In the genomic region with DNA sequence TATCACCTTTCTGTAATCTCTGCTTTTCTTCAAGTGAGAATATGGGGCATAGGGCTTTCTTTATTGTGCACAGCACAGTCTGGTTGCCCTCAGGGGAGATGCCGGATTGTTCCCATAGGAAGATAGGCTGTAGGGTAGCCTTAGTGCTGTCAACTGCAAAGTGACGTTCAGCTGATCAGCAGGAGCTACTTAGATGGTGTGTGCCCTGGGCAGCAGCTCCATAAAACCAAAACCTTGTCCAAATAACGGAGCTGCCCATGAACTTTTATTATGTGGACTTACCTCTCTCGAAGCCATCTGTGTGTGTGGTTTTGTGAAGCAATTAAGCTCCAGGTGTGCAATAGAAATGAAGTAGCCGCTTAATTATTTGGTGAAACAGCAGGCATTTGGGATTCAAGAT, we compare ENCODE assay signal across 1 cellular context.
TF ChIP-seq lines count a peak whose summit lies in the region.

No MANE protein-coding gene starts in this region.

TF ChIP-seq in GM23338, 12 proteins besides CTCF, POLR2A, EP300 and RAD21 (continued from another document):
- TF ChIP-seq, protein P1, sequence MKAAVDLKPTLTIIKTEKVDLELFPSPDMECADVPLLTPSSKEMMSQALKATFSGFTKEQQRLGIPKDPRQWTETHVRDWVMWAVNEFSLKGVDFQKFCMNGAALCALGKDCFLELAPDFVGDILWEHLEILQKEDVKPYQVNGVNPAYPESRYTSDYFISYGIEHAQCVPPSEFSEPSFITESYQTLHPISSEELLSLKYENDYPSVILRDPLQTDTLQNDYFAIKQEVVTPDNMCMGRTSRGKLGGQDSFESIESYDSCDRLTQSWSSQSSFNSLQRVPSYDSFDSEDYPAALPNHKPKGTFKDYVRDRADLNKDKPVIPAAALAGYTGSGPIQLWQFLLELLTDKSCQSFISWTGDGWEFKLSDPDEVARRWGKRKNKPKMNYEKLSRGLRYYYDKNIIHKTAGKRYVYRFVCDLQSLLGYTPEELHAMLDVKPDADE (IDR thresholded peaks at IDR 0.05) = no peak
- TF ChIP-seq CREB1 (CRISPR knock-in tag; IDR thresholded peaks at IDR 0.05; ENCODE audit: low read depth) = no peak
- no peak for TF ChIP-seq ZNF114 (CRISPR knock-in tag; IDR thresholded peaks at IDR 0.05)
- no peak for TF ChIP-seq EZH2 (IDR thresholded peaks at IDR 0.05; ENCODE audit: low read depth, unreplicated experiment)
